8 cellular contexts compared by ENCODE assay signal in the genomic region with DNA sequence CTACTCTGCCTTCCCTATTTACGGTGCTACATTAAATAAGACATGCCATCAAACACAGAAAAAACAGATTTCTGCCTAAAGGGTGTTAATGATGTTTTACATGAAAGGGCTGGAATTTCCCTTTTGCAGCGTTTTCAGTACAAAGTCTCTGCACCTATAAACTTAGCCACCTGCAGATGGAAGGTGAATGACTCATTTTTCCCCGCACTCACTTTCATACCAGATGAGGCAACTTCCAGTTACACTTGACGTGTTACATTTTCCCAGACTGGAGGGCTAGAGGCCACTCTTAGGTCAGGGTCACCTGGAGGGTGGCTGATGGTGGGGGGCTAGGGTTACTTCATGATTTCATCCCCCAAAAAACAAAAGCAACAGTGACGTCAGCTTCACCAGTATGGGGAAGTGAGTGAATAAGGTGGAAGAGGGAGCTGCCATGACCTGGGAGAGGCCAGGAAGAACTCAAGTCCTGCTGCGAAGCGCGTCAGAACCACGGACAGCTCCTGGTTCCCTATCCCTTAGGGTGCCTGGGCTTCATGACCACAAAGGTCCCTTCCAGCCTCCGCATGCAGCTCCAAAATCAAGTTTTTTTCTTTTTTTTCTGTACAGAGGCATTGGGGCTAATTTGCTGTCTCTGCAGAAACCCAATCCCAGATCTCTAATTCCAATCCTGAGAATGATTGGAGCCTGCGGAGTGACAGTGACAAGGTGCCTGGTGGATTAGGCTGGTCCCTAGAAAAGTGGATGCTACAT.
DNase-seq lines count a peak whose midpoint lies in the region; ATAC-seq, FAIRE-seq and TF ChIP-seq lines count a peak whose summit lies in the region.

No MANE protein-coding gene starts in this region.

- H3K9me3 ChIP-seq in transverse colon = no peaks in the 10 kb centered on the region

- H3K27ac ChIP-seq in transverse colon = no peak overlapping the region

- intact Hi-C loops in transverse colon (cut with DNase I; ENCODE audit: low total_unique reads) = no loop called here

- no peaks in the 10 kb centered on the region for H3K4me1 Mint-ChIP-seq in immature natural killer cell

- DNase-seq in H54 (ENCODE audit: insufficient read length, low spot score) = peak; percentile 12
- DNase-seq in RPMI8226 = peak; percentile 56
- peak; percentile 93 for DNase-seq in left kidney (ENCODE audit: low read depth, low spot score)
- no peak for DNase-seq in immature natural killer cell
- DNase-seq in hypothalamus (lab: John Stamatoyannopoulos, UW) = no peak
- DNase-seq in transverse colon = no peak

- ATAC-seq in GM18508 (IDR thresholded peaks at IDR 0.05; ENCODE audit: insufficient read depth, unreplicated experiment) (peak; percentile 63), HG03159 (IDR thresholded peaks at IDR 0.05; ENCODE audit: unreplicated experiment) (no peak)

- TF ChIP-seq EP300 in transverse colon (IDR thresholded peaks at IDR 0.05; ENCODE audit: low read depth) = no peak

- in situ Hi-C loops in transverse colon (cut with MboI; ENCODE audit: low pct_ligation_motif_present in 1 of 4, low pct_unique_long_range_greater_than_20kb in 1 of 4, low sequenced_read_pairs in 3 of 4) = no loop called here

- H3K27me3 ChIP-seq in transverse colon = no peaks in the 10 kb centered on the region

- no peak for FAIRE-seq in H54 (lab: Jason Lieb, UNC)

- H3K27ac Mint-ChIP-seq in immature natural killer cell = no peak overlapping the region

- H3K9me3 Mint-ChIP-seq in immature natural killer cell = peaks cover 0 to 2% (median 0%) of the 10 kb centered on the region in 6 donors

- WGBS in transverse colon (ENCODE audit: low coverage in 1 of 2), 2 donors = 31 to 57% methylated on average over 7 to 11 of the region's 11 CpGs

- no peak overlapping the region for H3K4me3 ChIP-seq in transverse colon

- no peak overlapping the region for H3K4me3 Mint-ChIP-seq in immature natural killer cell

- no peaks in the 10 kb centered on the region for H3K4me1 ChIP-seq in transverse colon

- H3K36me3 ChIP-seq in transverse colon = no peaks in the 10 kb centered on the region

- TF ChIP-seq CTCF in transverse colon (IDR thresholded peaks at IDR 0.05) = no peak

- no peak for TF ChIP-seq POLR2A in H54 (IDR thresholded peaks at IDR 0.05; ENCODE audit: low read depth, low read length)
- no peak for TF ChIP-seq POLR2A in transverse colon (IDR thresholded peaks at IDR 0.05)

- no peaks in the 10 kb centered on the region for H3K36me3 Mint-ChIP-seq in immature natural killer cell

- H3K27me3 Mint-ChIP-seq in immature natural killer cell (ENCODE audit: low read depth in 3 of 3) = peaks cover 0 to 10% (median 1%) of the 10 kb centered on the region in 3 donors

Comparison
In these comparisons a context has a peak if more than half of its experiments do, and no peak if none do; other contexts are left out.
1. DNase-seq: peak in H54 (single experiment), RPMI8226 (single experiment) and left kidney (single experiment); none in immature natural killer cell (0 of 3), hypothalamus (0 of 51) and transverse colon (single experiment).